Comparison of ENCODE assay signal across 11 cellular contexts in the genomic region with DNA sequence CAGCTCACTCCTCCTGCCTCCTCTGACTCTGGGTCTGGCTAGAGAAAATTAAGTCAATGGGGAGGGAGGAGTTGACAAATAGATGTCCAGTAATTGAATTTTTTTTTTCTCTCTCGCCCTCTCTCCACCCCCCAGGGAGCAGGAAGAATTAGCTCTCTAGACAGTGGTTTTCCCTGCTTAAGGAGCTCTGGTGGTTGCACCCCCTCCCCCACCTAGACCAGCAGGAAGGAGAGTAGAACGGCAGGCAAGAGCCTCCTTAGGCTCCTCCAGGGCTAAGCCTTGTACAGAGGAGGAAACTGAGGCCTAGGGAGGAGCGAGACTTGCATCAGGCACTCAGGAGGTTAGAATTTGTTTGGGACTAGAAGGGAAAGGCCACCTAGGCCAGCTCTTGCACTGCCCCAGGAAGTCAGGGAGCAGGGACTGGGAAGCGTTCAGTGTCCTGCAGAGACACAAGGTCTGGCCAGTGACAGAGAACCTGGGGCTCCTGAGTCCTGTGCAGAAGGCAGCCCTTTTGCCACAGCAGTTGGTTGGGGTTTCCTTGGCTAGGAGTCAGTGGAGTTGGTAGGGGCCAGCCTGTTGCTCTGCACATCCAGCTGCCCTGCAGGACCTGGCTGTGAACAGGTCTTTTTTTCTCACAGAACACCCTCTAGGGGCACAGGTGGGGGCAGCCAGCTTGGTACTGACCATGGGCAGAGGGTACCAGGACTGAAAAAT. TPM values are rescaled to one million over a fixed set of nuclear protein-coding genes. Genes with fewer than 3 reads are reported as not detected.
A peak's percentile ranks its signal among the peaks of the same experiment; 100 is the strongest.
DNase-seq lines count a peak whose midpoint lies in the region; ATAC-seq and TF ChIP-seq lines count a peak whose summit lies in the region.
"Had no signal": no experiment of that assay in that cellular context is flagged by ENCODE, and none has a peak within 500 bp of the region (broad histone marks: within the 10 kb centered on the region; RNA-seq: fewer than 3 reads in every experiment).

No MANE protein-coding gene starts in this region.

- H3K9ac ChIP-seq in GM23248 (no peak overlapping the region), NT2/D1 (ENCODE audit: insufficient read length, low read depth) (peak overlapping the region; percentile 68), parathyroid adenoma (no peak overlapping the region)

- peak overlapping the region; percentile 54 to 73 for H3K4me3 Mint-ChIP-seq in effector memory CD8-positive, alpha-beta T cell

- H3K9me3 ChIP-seq in GM23248 (ENCODE audit: low read depth) (no peaks in the 10 kb centered on the region), NT2/D1 (ENCODE audit: insufficient read depth, low read length) (no peaks in the 10 kb centered on the region), parathyroid adenoma (ENCODE audit: control insufficient read depth, low read length) (no peaks in the 10 kb centered on the region)
- H3K9me3 ChIP-seq: transverse colon had no signal

- H3K27ac Mint-ChIP-seq in effector memory CD8-positive, alpha-beta T cell: no peak overlapping the region

- no peaks in the 10 kb centered on the region for H3F3A ChIP-seq in GM23248 (ENCODE audit: insufficient read depth)

- H3K27ac ChIP-seq in GM23248 (no peak overlapping the region), parathyroid adenoma (no peak overlapping the region)
- H3K27ac ChIP-seq: skin epidermis had no signal

- H4K20me1 ChIP-seq in GM23248 (ENCODE audit: insufficient read depth): no peaks in the 10 kb centered on the region

- no peaks in the 10 kb centered on the region for H3K9me2 ChIP-seq in GM23248 (ENCODE audit: insufficient read depth)

- WGBS in GM23248 (ENCODE audit: low coverage in 1 of 2, low lambda C conversion rate in 2 of 2, missing lambda C conversion rate in 2 of 2), 2 experiments: 90 to 91% methylated on average over 4 of the region's 4 CpGs

- TF ChIP-seq CTCF in parathyroid adenoma (IDR thresholded peaks at IDR 0.05): no peak

- H3K4me1 ChIP-seq in GM23248 (ENCODE audit: insufficient read depth): no peaks in the 10 kb centered on the region
- H3K4me1 ChIP-seq in NT2/D1 (ENCODE audit: insufficient read depth, insufficient read length): peaks cover 26% of the 10 kb centered on the region
- H3K4me1 ChIP-seq in parathyroid adenoma: no peaks in the 10 kb centered on the region

- H3K36me3 ChIP-seq in GM23248 (ENCODE audit: low read depth): no peaks in the 10 kb centered on the region
- H3K36me3 ChIP-seq in NT2/D1 (ENCODE audit: insufficient read depth, insufficient read length, low read length): no peaks in the 10 kb centered on the region
- H3K36me3 ChIP-seq in parathyroid adenoma (ENCODE audit: control insufficient read depth, insufficient read depth, low read length): no peaks in the 10 kb centered on the region
- H3K36me3 ChIP-seq: transverse colon had no signal

- H3K36me3 Mint-ChIP-seq in effector memory CD8-positive, alpha-beta T cell (ENCODE audit: insufficient read depth): no peaks in the 10 kb centered on the region

- H3K27me3 ChIP-seq in GM23248 (replicated peaks; ENCODE audit: insufficient read depth) (0 out of 2 replicates have a peak, but pooled peaks cover 4% of the 10 kb centered on the region), NT2/D1 (ENCODE audit: insufficient read depth, insufficient read length) (peaks cover 23% of the 10 kb centered on the region), parathyroid adenoma (ENCODE audit: control insufficient read depth, insufficient read depth, low read length) (no peaks in the 10 kb centered on the region)

- H3K4me2 ChIP-seq in GM23248 (ENCODE audit: unreplicated experiment) (peak overlapping the region; percentile 92), parathyroid adenoma (ENCODE audit: low read length) (peak overlapping the region; percentile 11)

- H2AFZ ChIP-seq in GM23248 (no peak overlapping the region), parathyroid adenoma (no peak overlapping the region)

- no peaks in the 10 kb centered on the region for H3K9me3 Mint-ChIP-seq in effector memory CD8-positive, alpha-beta T cell

- H3K4me3 ChIP-seq in GM23248: peak overlapping the region; percentile 69
- H3K4me3 ChIP-seq in NT2/D1 (ENCODE audit: insufficient read length, low read depth): peak overlapping the region; percentile 43
- H3K4me3 ChIP-seq in parathyroid adenoma (ENCODE audit: low read depth, low read length): no peak overlapping the region

- peaks cover 4 to 6% of the 10 kb centered on the region in 2 donors for H3K4me1 Mint-ChIP-seq in effector memory CD8-positive, alpha-beta T cell (ENCODE audit: low read depth in 2 of 2)

- DNase-seq in GM23248 (no peak), NT2/D1 (ENCODE audit: low read depth, low spot score) (no peak), NCI-H524 treated with DMSO at 0.1 percent for 48 hours (lab: John Stamatoyannopoulos, UW) (no peak), medulla oblongata (ENCODE audit: extremely low spot score) (no peak)
- DNase-seq in effector memory CD8-positive, alpha-beta T cell: no peak
- no peak for DNase-seq in activated effector memory CD4-positive, alpha-beta T cell treated with anti-CD3 and anti-CD28 coated beads, Interleukin-2, amount 50 U/mL, for 16 hours
- DNase-seq: amniotic stem cell had no signal

- in situ Hi-C loops in GM23248 (cut with MboI): loop anchor here (25.0 kb wide), 1 partner anchor 386 kb away; no protein-coding TSS in a partner anchor

- H3K79me2 ChIP-seq in GM23248 (ENCODE audit: insufficient read depth) (no peaks in the 10 kb centered on the region), parathyroid adenoma (no peaks in the 10 kb centered on the region)

- peaks cover 53 to 95% of the 10 kb centered on the region in 2 donors for H3K27me3 Mint-ChIP-seq in effector memory CD8-positive, alpha-beta T cell

- ATAC-seq in effector memory CD8-positive, alpha-beta T cell (replicated peaks): no peak
- no peak for ATAC-seq in GM18502 (IDR thresholded peaks at IDR 0.05; ENCODE audit: poor library complexity, unreplicated experiment)

RNA-seq across cellular contexts. Expression of a gene that starts 49.5 kb away (rescaled TPM):
- 3.6 and 4.8 TPM in 2 replicates for total RNA-seq in GM23248 (2014; rRNA removed; shearing (Covaris generic))
- 3.4 and 3.6 TPM in 2 replicates for polyA plus RNA-seq in GM23248 (2016; fragmentation: Nextera tagmentation; extraction: Ambion mirVana)
